8 cellular contexts compared by ENCODE assay signal in the genomic region with DNA sequence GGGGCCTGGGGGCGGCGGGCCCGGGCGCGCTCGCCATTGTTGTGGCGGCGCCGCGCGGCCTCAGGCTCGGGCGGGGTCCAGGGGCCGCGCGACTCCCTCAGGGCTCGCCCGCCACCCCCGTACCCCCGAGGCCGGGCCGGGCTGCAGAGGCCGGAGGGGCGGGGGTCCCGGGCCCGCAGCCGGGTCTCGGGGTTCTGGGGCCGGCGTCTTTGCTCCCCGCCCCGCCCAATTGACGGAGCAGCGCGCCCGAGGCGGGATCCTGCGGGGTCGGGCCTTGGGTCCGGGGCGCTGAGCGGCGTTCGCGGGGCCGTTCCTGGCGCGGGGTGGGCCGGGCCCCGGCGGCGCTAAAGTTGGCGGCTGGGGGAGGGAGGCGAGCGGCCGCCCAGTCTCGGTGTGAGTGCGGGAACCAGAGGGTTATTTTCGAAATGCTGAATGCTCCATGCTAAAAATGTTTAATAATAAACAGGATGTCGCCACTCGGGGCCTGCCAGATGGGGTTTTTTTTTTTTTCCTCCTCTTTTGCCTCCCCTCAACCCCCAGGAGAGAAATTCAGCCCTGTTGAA. TPM values are rescaled to one million over a fixed set of nuclear protein-coding genes. Genes with fewer than 3 reads are reported as not detected.
DNase-seq lines count a peak whose midpoint lies in the region; ATAC-seq lines count a peak whose summit lies in the region.

No MANE protein-coding gene starts in this region.

- peak overlapping the region; percentile 97 for H3K27ac Mint-ChIP-seq in activated naive CD8-positive, alpha-beta T cell treated with anti-CD3 and anti-CD28 coated beads, Interleukin-2, amount 50 U/mL, for 24 hours

- no peaks in the 10 kb centered on the region for H3K36me3 ChIP-seq in rectal smooth muscle tissue (ENCODE audit: control insufficient read depth, insufficient read depth, low read length)

- no peaks in the 10 kb centered on the region for H3K27me3 ChIP-seq in rectal smooth muscle tissue (ENCODE audit: control insufficient read depth, insufficient read depth, low read length)

- DNase-seq in RPMI7951 (ENCODE audit: low read depth) (peak; percentile 40), left cardiac atrium (peak; percentile 60), mucosa of gallbladder (ENCODE audit: low spot score) (no peak), NCI-H2107 (lab: John Stamatoyannopoulos, UW) (no peak)
- peak; percentile 60 for DNase-seq in activated naive CD8-positive, alpha-beta T cell treated with anti-CD3 and anti-CD28 coated beads, Interleukin-2, amount 50 U/mL, for 24 hours

- H3K9me3 Mint-ChIP-seq in activated naive CD8-positive, alpha-beta T cell treated with anti-CD3 and anti-CD28 coated beads, Interleukin-2, amount 50 U/mL, for 24 hours, result no peaks in the 10 kb centered on the region

- H3K27ac ChIP-seq in rectal smooth muscle tissue (ENCODE audit: low read depth, low read length), result peak overlapping the region; percentile 87

- H3K4me1 Mint-ChIP-seq in activated naive CD8-positive, alpha-beta T cell treated with anti-CD3 and anti-CD28 coated beads, Interleukin-2, amount 50 U/mL, for 24 hours, result peaks cover 51% of the 10 kb centered on the region

- H3K9ac ChIP-seq in rectal smooth muscle tissue (ENCODE audit: low read length), result peak overlapping the region; percentile 57

- peak overlapping the region; percentile 93 for H3K4me3 Mint-ChIP-seq in activated naive CD8-positive, alpha-beta T cell treated with anti-CD3 and anti-CD28 coated beads, Interleukin-2, amount 50 U/mL, for 24 hours

- peaks cover 15% of the 10 kb centered on the region for H3K4me1 ChIP-seq in rectal smooth muscle tissue (ENCODE audit: control insufficient read depth, insufficient read depth, low read length)

- peak overlapping the region; percentile 60 for H3K4me3 ChIP-seq in rectal smooth muscle tissue (ENCODE audit: low read length)

- intact Hi-C loops in left cardiac atrium (cut with DNase I), result loop anchor here in 1 of 2 donors (10.0 kb wide), 1 partner anchor 80 kb away; no protein-coding TSS in a partner anchor

- peaks cover 20% of the 10 kb centered on the region for H3K36me3 Mint-ChIP-seq in activated naive CD8-positive, alpha-beta T cell treated with anti-CD3 and anti-CD28 coated beads, Interleukin-2, amount 50 U/mL, for 24 hours (ENCODE audit: low read depth)

- ATAC-seq in GM18498 (IDR thresholded peaks at IDR 0.05; ENCODE audit: unreplicated experiment) (peak; percentile 44), HG02759 (IDR thresholded peaks at IDR 0.05; ENCODE audit: unreplicated experiment) (peak; percentile 36), left cardiac atrium (peak; percentile 36 to 55)
- peak; percentile 15 for ATAC-seq in activated naive CD8-positive, alpha-beta T cell treated with anti-CD3 and anti-CD28 coated beads, Interleukin-2, amount 50 U/mL, for 24 hours

- H3K27me3 Mint-ChIP-seq in activated naive CD8-positive, alpha-beta T cell treated with anti-CD3 and anti-CD28 coated beads, Interleukin-2, amount 50 U/mL, for 24 hours, result no peaks in the 10 kb centered on the region

RNA-seq across cellular contexts. Expression of a gene that starts 0.7 kb away (rescaled TPM):
- total RNA-seq in RPMI7951 (2014; rRNA removed; shearing (Covaris generic)), result 17.4 and 30.6 TPM in 2 replicates
- total RNA-seq in left cardiac atrium (100 to 1,000 TPM; 136 to 155 TPM), mucosa of gallbladder (261 TPM)

Comparison
In these comparisons a context has a peak if more than half of its experiments do, and no peak if none do; other contexts are left out.
1. DNase-seq: peak in RPMI7951 (single experiment), activated naive CD8-positive, alpha-beta T cell treated with anti-CD3 and anti-CD28 coated beads, Interleukin-2, amount 50 U/mL, for 24 hours (single experiment) and left cardiac atrium (single experiment); none in mucosa of gallbladder (single experiment) and NCI-H2107 (single experiment).
2. Peak in every context shown above with its lines, with median percentiles within 50 percentile points of each other: ATAC-seq.